Comparison of ENCODE assay signal across 20 cellular contexts in genomic region chr17:13569740-13570137, GRCh38. TPM values are rescaled to one million over a fixed set of nuclear protein-coding genes. Genes with fewer than 3 reads are reported as not detected.
"Had no signal": no experiment of that assay in that cellular context is flagged by ENCODE, and none has a peak within 500 bp of the region (broad histone marks: within the 10 kb centered on the region; RNA-seq: fewer than 3 reads in every experiment).

No MANE protein-coding gene starts in this region.

- H3K4me3 Mint-ChIP-seq: activated naive CD4-positive, alpha-beta T cell treated with anti-CD3 and anti-CD28 coated beads, Interleukin-2, amount 10 ng/mL, durations not matched to agents 7 days and 5 days; activated T-cell treated with anti-CD3 and anti-CD28 coated beads, Interleukin-2, amount 50 U/mL, for 4 hours; effector memory CD8-positive, alpha-beta T cell; stimulated activated effector memory CD8-positive, alpha-beta T cell treated with anti-CD3 and anti-CD28 coated beads, Interleukin-12 subunit alpha, Interleukin-12 subunit beta, amount 100 ng/mL, for 72 hours had no signal

- H3K36me3 Mint-ChIP-seq: activated naive CD4-positive, alpha-beta T cell treated with anti-CD3 and anti-CD28 coated beads, Interleukin-2, amount 10 ng/mL, durations not matched to agents 7 days and 5 days; stimulated activated effector memory CD8-positive, alpha-beta T cell treated with anti-CD3 and anti-CD28 coated beads, Interleukin-12 subunit alpha, Interleukin-12 subunit beta, amount 100 ng/mL, for 72 hours had no signal

- H3K4me1 Mint-ChIP-seq: stimulated activated effector memory CD8-positive, alpha-beta T cell treated with anti-CD3 and anti-CD28 coated beads, Interleukin-12 subunit alpha, Interleukin-12 subunit beta, amount 100 ng/mL, for 72 hours had no signal

- H3K9me3 Mint-ChIP-seq: activated naive CD4-positive, alpha-beta T cell treated with anti-CD3 and anti-CD28 coated beads, Interleukin-2, amount 10 ng/mL, durations not matched to agents 7 days and 5 days; activated T-cell treated with anti-CD3 and anti-CD28 coated beads, Interleukin-2, amount 50 U/mL, for 4 hours; effector memory CD8-positive, alpha-beta T cell; stimulated activated effector memory CD8-positive, alpha-beta T cell treated with anti-CD3 and anti-CD28 coated beads, Interleukin-12 subunit alpha, Interleukin-12 subunit beta, amount 100 ng/mL, for 72 hours had no signal

- H3K36me3 ChIP-seq: ascending aorta, pancreas, stomach, upper lobe of left lung had no signal

- H3K27ac Mint-ChIP-seq: activated naive CD4-positive, alpha-beta T cell treated with anti-CD3 and anti-CD28 coated beads, Interleukin-2, amount 10 ng/mL, durations not matched to agents 7 days and 5 days; effector memory CD8-positive, alpha-beta T cell; stimulated activated effector memory CD8-positive, alpha-beta T cell treated with anti-CD3 and anti-CD28 coated beads, Interleukin-12 subunit alpha, Interleukin-12 subunit beta, amount 100 ng/mL, for 72 hours had no signal

- H3K9me3 ChIP-seq: ascending aorta, pancreas, testis had no signal

- H3K27ac ChIP-seq: ascending aorta, foreskin keratinocyte, pancreas, stomach, testis, upper lobe of left lung had no signal

- H3K4me1 ChIP-seq: ascending aorta, foreskin keratinocyte, pancreas, testis, upper lobe of left lung had no signal

- H3K27me3 Mint-ChIP-seq: activated naive CD4-positive, alpha-beta T cell treated with anti-CD3 and anti-CD28 coated beads, Interleukin-2, amount 10 ng/mL, durations not matched to agents 7 days and 5 days had no signal

- H3K4me3 ChIP-seq: ascending aorta, lung, pancreas, stomach, testis, upper lobe of left lung had no signal

- ATAC-seq: activated T-cell treated with anti-CD3 and anti-CD28 coated beads, Interleukin-2, amount 50 U/mL, for 4 hours; effector memory CD8-positive, alpha-beta T cell; foreskin keratinocyte; left colon; pancreas; sciatic nerve; stimulated activated effector memory CD8-positive, alpha-beta T cell treated with anti-CD3 and anti-CD28 coated beads, Interleukin-12 subunit alpha, Interleukin-12 subunit beta, amount 100 ng/mL, for 72 hours had no signal

- H3K27me3 ChIP-seq: ascending aorta, foreskin keratinocyte, pancreas, testis, upper lobe of left lung had no signal

- DNase-seq: activated CD4-positive, alpha-beta T cell treated with anti-CD3 and anti-CD28 coated beads, Interleukin-2, amount 50 U/mL, for 1 hour; activated CD4-positive, CD25-positive, alpha-beta regulatory T cell treated with anti-CD3 and anti-CD28 coated beads, Interleukin-2, amount 50 U/mL, for 72 hours; activated CD8-positive, alpha-beta memory T cell treated with anti-CD3 and anti-CD28 coated beads, Interleukin-2, amount 50 U/mL, for 4 hours; activated effector memory CD4-positive, alpha-beta T cell treated with Interleukin-2 at 50 U/mL for 16 hours; activated naive CD4-positive, alpha-beta T cell treated with anti-CD3 and anti-CD28 coated beads, Interleukin-2, amount 10 ng/mL, durations not matched to agents 7 days and 5 days; activated T-cell treated with anti-CD3 and anti-CD28 coated beads, Interleukin-2, amount 50 U/mL, for 4 hours; dermis blood vessel endothelial cell; effector memory CD8-positive, alpha-beta T cell; foreskin keratinocyte; hippocampal formation; left colon; pancreas; stimulated activated CD4-positive, alpha-beta T cell treated with anti-CD3 and anti-CD28 coated beads, Interleukin-4, amount 100 ng/mL, for 24 hours; stomach; testis; upper lobe of left lung had no signal

RNA-seq across cellular contexts. Expression of gene HS3ST3A1, which starts 32.0 kb away (rescaled TPM):
- total RNA-seq: ascending aorta had no signal
- polyA plus RNA-seq: foreskin keratinocyte had no signal
